8 cellular contexts compared by ENCODE assay signal in genomic region chr1:240575976-240576666, GRCh38. TPM values are rescaled to one million over a fixed set of nuclear protein-coding genes. Genes with fewer than 3 reads are reported as not detected.
DNase-seq lines count a peak whose midpoint lies in the region; ATAC-seq, FAIRE-seq and TF ChIP-seq lines count a peak whose summit lies in the region.

No MANE protein-coding gene starts in this region.

- no peaks in the 10 kb centered on the region for H3K36me3 ChIP-seq in thoracic aorta

- no peak for FAIRE-seq in GM12892 (lab: Jason Lieb, UNC)

- H3K27me3 ChIP-seq in thoracic aorta (replicated peaks; ENCODE audit: insufficient read depth), result no peaks in the 10 kb centered on the region

- ATAC-seq in HG03575 (IDR thresholded peaks at IDR 0.05; ENCODE audit: extremely low read depth, insufficient number of reproducible peaks, low FRiP score, unreplicated experiment) (peak; percentile 82), thoracic aorta (ENCODE audit: insufficient number of reproducible peaks, low FRiP score, low read depth) (no peak), GM18520 (IDR thresholded peaks at IDR 0.05; ENCODE audit: unreplicated experiment) (no peak)

- TF ChIP-seq CTCF in VCaP (conservative IDR thresholded peaks at IDR 0.05), result no peak
- TF ChIP-seq CTCF in thoracic aorta (IDR thresholded peaks at IDR 0.05), result no peak

- no peaks in the 10 kb centered on the region for H3K4me1 ChIP-seq in thoracic aorta (ENCODE audit: control insufficient read depth in 1 of 2, low read depth in 2 of 2)

- TF ChIP-seq POLR2A in GM12892 (IDR thresholded peaks at IDR 0.05; ENCODE audit: low read depth, low read length), result no peak

- H3K9me3 ChIP-seq in thoracic aorta, result no peaks in the 10 kb centered on the region

- H3K27ac ChIP-seq in VCaP (peak overlapping the region; percentile 41; the same call in 1 of the 2 replicates), thoracic aorta (no peak overlapping the region)

- DNase-seq in activated T-cell treated with anti-CD3 and anti-CD28 coated beads for 24 hours (ENCODE audit: low read depth), result peak; percentile 4
- no peak for DNase-seq in activated T-cell treated with anti-CD3 and anti-CD28 coated beads, Interleukin-2, amount 50 U/mL, for 48 hours
- DNase-seq in germinal center (ENCODE audit: low spot score), result peak; percentile 2
- DNase-seq in thoracic aorta (ENCODE audit: low spot score), result no peak
- DNase-seq in GM12892 (ENCODE audit: insufficient read length), result no peak

- peak overlapping the region; percentile 56 for H3K4me3 ChIP-seq in thoracic aorta

RNA-seq across cellular contexts. Expression of gene GREM2, which starts 35.8 kb away (rescaled TPM):
- 1 to 10 TPM; 1.6 TPM for total RNA-seq in thoracic aorta
- polyA plus RNA-seq in GM12892 (2012; ENCODE audit: missing spikeins), result not detected

Comparison
In these comparisons a context has a peak if more than half of its experiments do, and no peak if none do; other contexts are left out.
1. DNase-seq: peak in activated T-cell treated with anti-CD3 and anti-CD28 coated beads for 24 hours (single experiment) and germinal center (single experiment); none in activated T-cell treated with anti-CD3 and anti-CD28 coated beads, Interleukin-2, amount 50 U/mL, for 48 hours (0 of 2), thoracic aorta (single experiment) and GM12892 (single experiment).